13 cellular contexts compared by ENCODE assay signal in genomic region chr14:95232894-95233584, GRCh38.
"Had no signal": no experiment of that assay in that cellular context is flagged by ENCODE, and none has a peak within 500 bp of the region (broad histone marks: within the 10 kb centered on the region; RNA-seq: fewer than 3 reads in every experiment).

No MANE protein-coding gene starts in this region.

- H3K9me3 Mint-ChIP-seq: activated naive CD4-positive, alpha-beta T cell treated with anti-CD3 and anti-CD28 coated beads, Interleukin-2, amount 50 U/mL, for 72 hours; activated T-cell treated with anti-CD3 and anti-CD28 coated beads, Interleukin-2, amount 50 U/mL, for 4 hours; memory B cell; stimulated activated naive CD8-positive, alpha-beta T cell treated with anti-CD3 and anti-CD28 coated beads, Interleukin-15, amount 100 ng/mL, for 72 hours; T-helper 2 cell treated with Interferon-gamma antibody and Interleukin-4, amounts not matched to agents 5 μg/mL and 100 μg/mL, for 36 hours had no signal

- DNase-seq: activated CD4-positive, alpha-beta T cell treated with anti-CD3 and anti-CD28 coated beads, Interleukin-2, amount 50 U/mL, for 48 hours; activated effector memory CD4-positive, alpha-beta T cell treated with anti-CD3 and anti-CD28 coated beads, Interleukin-2, amount 50 U/mL, for 16 hours; activated T-cell treated with anti-CD3 and anti-CD28 coated beads, Interleukin-2, amount 50 U/mL, for 4 hours; cerebellar nuclear complex; stimulated activated CD4-positive, alpha-beta T cell treated with anti-CD3 and anti-CD28 coated beads, Interleukin-4, amount 100 ng/mL, for 1 hour; stimulated activated CD8-positive, alpha-beta memory T cell treated with anti-CD3 and anti-CD28 coated beads, Interleukin-4, amount 100 ng/mL, for 48 hours; stimulated activated naive CD8-positive, alpha-beta T cell treated with anti-CD3 and anti-CD28 coated beads, Interleukin-15, amount 100 ng/mL, for 72 hours had no signal

- H3K4me3 Mint-ChIP-seq: activated T-cell treated with anti-CD3 and anti-CD28 coated beads, Interleukin-2, amount 50 U/mL, for 4 hours; stimulated activated naive CD8-positive, alpha-beta T cell treated with anti-CD3 and anti-CD28 coated beads, Interleukin-15, amount 100 ng/mL, for 72 hours; T-helper 2 cell treated with Interferon-gamma antibody and Interleukin-4, amounts not matched to agents 5 μg/mL and 100 μg/mL, for 36 hours had no signal

- ATAC-seq: activated CD4-positive, CD25-positive, alpha-beta regulatory T cell treated with anti-CD3 and anti-CD28 coated beads, Interleukin-2, amount 50 U/mL, for 24 hours; activated naive CD4-positive, alpha-beta T cell treated with anti-CD3 and anti-CD28 coated beads, Interleukin-2, amount 50 U/mL, for 72 hours; activated T-cell treated with anti-CD3 and anti-CD28 coated beads, Interleukin-2, amount 50 U/mL, for 4 hours; esophagus mucosa; stimulated activated naive CD8-positive, alpha-beta T cell treated with anti-CD3 and anti-CD28 coated beads, Interleukin-15, amount 100 ng/mL, for 72 hours had no signal

- H3K27me3 Mint-ChIP-seq: memory B cell; stimulated activated naive CD8-positive, alpha-beta T cell treated with anti-CD3 and anti-CD28 coated beads, Interleukin-15, amount 100 ng/mL, for 72 hours had no signal

- H3K27ac Mint-ChIP-seq: activated naive CD4-positive, alpha-beta T cell treated with anti-CD3 and anti-CD28 coated beads, Interleukin-2, amount 50 U/mL, for 72 hours; memory B cell; T-helper 2 cell treated with Interferon-gamma antibody and Interleukin-4, amounts not matched to agents 5 μg/mL and 100 μg/mL, for 36 hours had no signal

- FAIRE-seq: endometrium had no signal

- H3K4me1 Mint-ChIP-seq: stimulated activated naive CD8-positive, alpha-beta T cell treated with anti-CD3 and anti-CD28 coated beads, Interleukin-15, amount 100 ng/mL, for 72 hours had no signal
